8 cellular contexts compared by ENCODE assay signal in genomic region chr21:32413697-32414578, GRCh38. TPM values are rescaled to one million over a fixed set of nuclear protein-coding genes. Genes with fewer than 3 reads are reported as not detected.
DNase-seq lines count a peak whose midpoint lies in the region; ATAC-seq and TF ChIP-seq lines count a peak whose summit lies in the region.

No MANE protein-coding gene starts in this region.

- no peak for TF ChIP-seq POLR2A in suprapubic skin (IDR thresholded peaks at IDR 0.05)

- 52 to 71% (median 54%) methylated on average over 7 of the region's 7 CpGs for WGBS in adipose tissue, 3 donors
- 29% methylated on average over 6 of the region's 7 CpGs for WGBS in suprapubic skin

- no peak for ATAC-seq in GM18909 (IDR thresholded peaks at IDR 0.05; ENCODE audit: poor library complexity, unreplicated experiment)
- no peak for ATAC-seq in HG03159 (IDR thresholded peaks at IDR 0.05; ENCODE audit: unreplicated experiment)

- H3K4me1 ChIP-seq in suprapubic skin = peaks cover 42% of the 10 kb centered on the region

- peak overlapping the region; percentile 15 for H3K27ac ChIP-seq in adipose tissue (ENCODE audit: low read depth, low read length)
- peak overlapping the region; percentile 99 for H3K27ac ChIP-seq in suprapubic skin

- TF ChIP-seq EP300 in suprapubic skin (IDR thresholded peaks at IDR 0.05) = no peak

- no peak for TF ChIP-seq CTCF in suprapubic skin (IDR thresholded peaks at IDR 0.05)

- peak overlapping the region; percentile 77 for H3K4me3 ChIP-seq in suprapubic skin

- H3K9me3 ChIP-seq in suprapubic skin = no peaks in the 10 kb centered on the region

- H3K36me3 ChIP-seq in suprapubic skin = peaks cover 8% of the 10 kb centered on the region

- DNase-seq in SKM-1 treated with dmso at 0.1 percent for 144 hours (lab: John Stamatoyannopoulos, UW; ENCODE audit: unreplicated experiment) (peak; percentile 6), SKM-1 (lab: John Stamatoyannopoulos, UW; ENCODE audit: unreplicated experiment) (no peak), inferior parietal cortex (ENCODE audit: extremely low spot score) (peak; percentile 45), suprapubic skin (ENCODE audit: low spot score in 2 of 2) (peak in 1 of 2 donors; percentile 62), A172 (ENCODE audit: low spot score) (no peak)

- no peaks in the 10 kb centered on the region for H3K27me3 ChIP-seq in suprapubic skin

RNA-seq across cellular contexts. Expression of gene EVA1C, which starts 1.4 kb away (rescaled TPM):
- 10 to 100 TPM in 2 of 3 donors, 1 to 10 TPM in 1; 7.7 to 59.7 (median 46.8) TPM for polyA plus RNA-seq in adipose tissue
- 10 to 100 TPM; 57.1 to 98.6 (median 63.2) TPM for total RNA-seq in suprapubic skin
- 1.1 and 2.5 TPM in 2 replicates for total RNA-seq in A172 (2014; rRNA removed; shearing (Covaris generic))

RNA-seq across cellular contexts. Expression of gene URB1, which starts 21.1 kb away (rescaled TPM):
- polyA plus RNA-seq in adipose tissue = 1 to 10 TPM; 3.8 to 9.1 (median 4.0) TPM
- total RNA-seq in suprapubic skin = 10 to 100 TPM; 23.7 to 49.4 (median 33.0) TPM
- total RNA-seq in A172 (2014; rRNA removed; shearing (Covaris generic)) = 16.7 and 20.9 TPM in 2 replicates

Comparison
In these comparisons a context has a peak if more than half of its experiments do, and no peak if none do; other contexts are left out.
1. DNase-seq: peak in SKM-1 treated with dmso at 0.1 percent for 144 hours (single experiment) and inferior parietal cortex (single experiment); none in SKM-1 (single experiment) and A172 (single experiment).
2. RNA of gene EVA1C, which starts 1.4 kb away (total RNA-seq): 57.1 to 98.6 TPM in suprapubic skin; 1.1 to 2.5 TPM in A172; every median in the first group is over 10 times any median in the second.